26 cellular contexts compared by ENCODE assay signal in genomic region chr19:7142771-7143170, GRCh38.
"Had no signal": no experiment of that assay in that cellular context is flagged by ENCODE, and none has a peak within 500 bp of the region (broad histone marks: within the 10 kb centered on the region; RNA-seq: fewer than 3 reads in every experiment).

No MANE protein-coding gene starts in this region.

- H3K4me3 ChIP-seq: ascending aorta, breast epithelium, coronary artery, dorsolateral prefrontal cortex, esophagus muscularis mucosa, gastroesophageal sphincter had no signal

- ATAC-seq: activated CD4-positive, alpha-beta T cell treated with anti-CD3 and anti-CD28 coated beads for 36 hours; activated CD4-positive, CD25-positive, alpha-beta regulatory T cell treated with anti-CD3 and anti-CD28 coated beads, Interleukin-2, amount 50 U/mL, for 24 hours; activated CD8-positive, alpha-beta memory T cell treated with anti-CD3 and anti-CD28 coated beads, Interleukin-2, amount 10 ng/mL, durations not matched to agents 7 days and 5 days; activated CD8-positive, alpha-beta T cell treated with anti-CD3 and anti-CD28 coated beads, Interleukin-2, amount 10 ng/mL, durations not matched to agents 7 days and 5 days; activated naive CD8-positive, alpha-beta T cell treated with anti-CD3 and anti-CD28 coated beads, Interleukin-2, amount 50 U/mL, for 24 hours; foreskin keratinocyte; gastroesophageal sphincter; T-cell had no signal

- H3K9me3 ChIP-seq: ascending aorta, esophagus muscularis mucosa, gastroesophageal sphincter had no signal

- H3K27ac ChIP-seq: ascending aorta, breast epithelium, coronary artery, dorsolateral prefrontal cortex, esophagus muscularis mucosa, foreskin keratinocyte, gastroesophageal sphincter, WERI-Rb-1 had no signal

- H3K4me1 ChIP-seq: ascending aorta, breast epithelium, foreskin keratinocyte, gastroesophageal sphincter had no signal

- H3K27me3 ChIP-seq: ascending aorta, breast epithelium, dorsolateral prefrontal cortex, esophagus muscularis mucosa, foreskin keratinocyte, gastroesophageal sphincter had no signal

- DNase-seq: activated B cell treated with CpG ODN at 0.5 μM for 24 hours; activated CD4-positive, alpha-beta memory T cell treated with anti-CD3 and anti-CD28 coated beads for 36 hours; activated CD4-positive, alpha-beta T cell treated with anti-CD3 and anti-CD28 coated beads for 36 hours; activated CD4-positive, alpha-beta T cell treated with anti-CD3 and anti-CD28 coated beads, Interleukin-2, amount 10 ng/mL, durations not matched to agents 24 days and 14 days; activated CD8-positive, alpha-beta memory T cell treated with anti-CD3 and anti-CD28 coated beads, Interleukin-2, amount 10 ng/mL, durations not matched to agents 7 days and 5 days; activated CD8-positive, alpha-beta memory T cell treated with anti-CD3 and anti-CD28 coated beads, Interleukin-2, amount 50 U/mL, for 4 hours; activated CD8-positive, alpha-beta T cell treated with anti-CD3 and anti-CD28 coated beads, Interleukin-2, amount 10 ng/mL, durations not matched to agents 7 days and 5 days; activated naive CD4-positive, alpha-beta T cell treated with anti-CD3 and anti-CD28 coated beads for 36 hours; activated naive CD8-positive, alpha-beta T cell treated with anti-CD3 and anti-CD28 coated beads for 36 hours; activated naive CD8-positive, alpha-beta T cell treated with anti-CD3 and anti-CD28 coated beads, Interleukin-2, amount 50 U/mL, for 24 hours; activated T-cell treated with anti-CD3 and anti-CD28 coated beads, Interleukin-2, amount 50 U/mL, for 1 hour; activated T-cell treated with anti-CD3 and anti-CD28 coated beads, Interleukin-2, amount 50 U/mL, for 48 hours; dorsolateral prefrontal cortex; effector memory CD4-positive, alpha-beta T cell; endodermal cell; foreskin keratinocyte; SW 1271; T-cell; T-helper 9 cell; WERI-Rb-1 had no signal
